ENCODE assay signal across 2 cellular contexts in genomic region chr12:67952787-67953186, GRCh38.
A peak's percentile ranks its signal among the peaks of the same experiment; 100 is the strongest.
TF ChIP-seq lines count a peak whose summit lies in the region.

No MANE protein-coding gene starts in this region.

TF ChIP-seq in GM12878, 131 proteins besides CTCF, POLR2A, EP300 and RAD21:
- TF ChIP-seq IKZF2 (IDR thresholded peaks at IDR 0.05): peak; percentile 50 to 65; a peak in 2 of 4 replicates
- TF ChIP-seq RB1 (IDR thresholded peaks at IDR 0.05; ENCODE audit: borderline replicate concordance): no peak
- TF ChIP-seq MTA2 (IDR thresholded peaks at IDR 0.05; ENCODE audit: low read depth): peak; percentile 77
- peak; percentile 28; the same call in 1 of the 2 replicates for TF ChIP-seq RUNX3 (IDR thresholded peaks at IDR 0.05; ENCODE audit: low read length)
- TF ChIP-seq NR2C1 (IDR thresholded peaks at IDR 0.05): peak; percentile 71
- peak; percentile 70; the same call in 1 of the 2 replicates for TF ChIP-seq ATF7 (IDR thresholded peaks at IDR 0.05; ENCODE audit: low read depth)
- TF ChIP-seq FOXK2 (IDR thresholded peaks at IDR 0.05): no peak
- no peak for TF ChIP-seq ZBED1 (IDR thresholded peaks at IDR 0.05; ENCODE audit: borderline replicate concordance)
- peak; percentile 76 for TF ChIP-seq ZNF217 (IDR thresholded peaks at IDR 0.05)
- TF ChIP-seq DPF2 (IDR thresholded peaks at IDR 0.05): peak; percentile 42; the same call in 1 of the 2 replicates
- TF ChIP-seq POLR2AphosphoS2 (IDR thresholded peaks at IDR 0.05; ENCODE audit: low read depth, low read length): no peak
- no peak for TF ChIP-seq USF1 (IDR thresholded peaks at IDR 0.05; ENCODE audit: borderline replicate concordance, extremely low read length, insufficient read depth, low read depth, low read length)
- no peak for TF ChIP-seq JUNB (IDR thresholded peaks at IDR 0.05)
- TF ChIP-seq POLR2AphosphoS5 (IDR thresholded peaks at IDR 0.05; ENCODE audit: low read length): no peak
- TF ChIP-seq BMI1 (IDR thresholded peaks at IDR 0.05; ENCODE audit: borderline replicate concordance): peak; percentile 49; the same call in 1 of the 2 replicates
- TF ChIP-seq MEF2A (IDR thresholded peaks at IDR 0.05; ENCODE audit: insufficient read depth, low read depth, low read length): peak; percentile 12; the same call in 1 of the 2 replicates
- peak in 1 of 2 experiments; percentile 38; a peak in 1 of 4 replicates for TF ChIP-seq BHLHE40 (IDR thresholded peaks at IDR 0.05; ENCODE audit: borderline replicate concordance in 1 of 2, low read depth in 2 of 2, low read length in 1 of 2)
- TF ChIP-seq NR2F1 (conservative IDR thresholded peaks at IDR 0.05): peak; percentile 94
- TF ChIP-seq IKZF1 (conservative IDR thresholded peaks at IDR 0.05): peak; percentile 52; the same call in 1 of the 2 replicates
- peak; percentile 80 for TF ChIP-seq MEF2B (IDR thresholded peaks at IDR 0.05; ENCODE audit: partially characterized antibody, poor library complexity, severe bottlenecking)
- TF ChIP-seq CREB1 (IDR thresholded peaks at IDR 0.05; ENCODE audit: low read depth): no peak
TF ChIP-seq in GM12878: peak in this region for 13.

TF ChIP-seq in SK-N-SH, 30 proteins besides CTCF, POLR2A, EP300 and RAD21:
- TF ChIP-seq IRF3 (IDR thresholded peaks at IDR 0.05; ENCODE audit: low read depth, low read length) (no peak), TAF1 (IDR thresholded peaks at IDR 0.05; ENCODE audit: borderline replicate concordance, low read depth, low read length) (no peak), GABPA (IDR thresholded peaks at IDR 0.05; ENCODE audit: low read depth) (no peak), USF2 (IDR thresholded peaks at IDR 0.05; ENCODE audit: borderline replicate concordance, low read depth, low read length) (no peak), MEF2A (IDR thresholded peaks at IDR 0.05; ENCODE audit: borderline replicate concordance, low read depth) (no peak), CHD2 (IDR thresholded peaks at IDR 0.05; ENCODE audit: low read length, partially characterized antibody) (no peak), RCOR1 (IDR thresholded peaks at IDR 0.05; ENCODE audit: low read length) (no peak)
